ENCODE assay signal across 15 cellular contexts in genomic region chr15:64847448-64847847, GRCh38. TPM values are rescaled to one million over a fixed set of nuclear protein-coding genes. Genes with fewer than 3 reads are reported as not detected.
DNase-seq lines count a peak whose midpoint lies in the region; ATAC-seq and TF ChIP-seq lines count a peak whose summit lies in the region.
"Had no signal": no experiment of that assay in that cellular context is flagged by ENCODE, and none has a peak within 500 bp of the region (broad histone marks: within the 10 kb centered on the region; RNA-seq: fewer than 3 reads in every experiment).

No MANE protein-coding gene starts in this region.

- DNase-seq in activated T-cell treated with anti-CD3 and anti-CD28 coated beads, Interleukin-2, amount 50 U/mL, for 24 hours, result no peak
- no peak for DNase-seq in activated T-cell treated with anti-CD3 and anti-CD28 coated beads, Interleukin-2, amount 50 U/mL, for 4 hours
- DNase-seq in T-helper 17 cell, result no peak
- no peak for DNase-seq in tibial nerve (ENCODE audit: low spot score in 2 of 2)
- DNase-seq in osteocyte (ENCODE audit: extremely low spot score, unreplicated experiment), result no peak
- DNase-seq: activated naive CD4-positive, alpha-beta T cell treated with Interleukin-2 at 50 U/mL for 16 hours; COR-L47; left ventricle myocardium superior; NCI-H146; stimulated activated naive CD8-positive, alpha-beta T cell treated with anti-CD3 and anti-CD28 coated beads, Interleukin-15, Interleukin-2, amounts not matched to agents 100 U/mL and 50 U/mL, for 24 hours had no signal

- peak overlapping the region; percentile 19 for H3K27ac Mint-ChIP-seq in activated T-cell treated with anti-CD3 and anti-CD28 coated beads, Interleukin-2, amount 50 U/mL, for 24 hours
- H3K27ac Mint-ChIP-seq in T-helper 17 cell, result peak overlapping the region; percentile 69
- no peak overlapping the region for H3K27ac Mint-ChIP-seq in osteocyte (ENCODE audit: unreplicated experiment)

- H3K27me3 ChIP-seq in muscle layer of colon (ENCODE audit: control insufficient read depth in 1 of 2, insufficient read depth in 2 of 2, low read length in 2 of 2) (no peaks in the 10 kb centered on the region), tibial nerve (no peaks in the 10 kb centered on the region)

- H3K4me1 Mint-ChIP-seq in activated T-cell treated with anti-CD3 and anti-CD28 coated beads, Interleukin-2, amount 50 U/mL, for 24 hours (ENCODE audit: low read depth), result peaks cover 64% of the 10 kb centered on the region
- H3K4me1 Mint-ChIP-seq in activated T-cell treated with anti-CD3 and anti-CD28 coated beads, Interleukin-2, amount 50 U/mL, for 4 hours (ENCODE audit: low read depth), result peaks cover 66% of the 10 kb centered on the region
- H3K4me1 Mint-ChIP-seq in T-helper 17 cell (peaks cover 64% of the 10 kb centered on the region), osteocyte (ENCODE audit: unreplicated experiment) (peaks cover 72% of the 10 kb centered on the region)

- TF ChIP-seq EP300 in tibial nerve (IDR thresholded peaks at IDR 0.05), result no peak

- H3K4me1 ChIP-seq in muscle layer of colon (ENCODE audit: insufficient read depth, low read length) (peaks cover 62% of the 10 kb centered on the region), tibial nerve (peaks cover 0 to 91% (median 70%) of the 10 kb centered on the region in 4 donors)

- H3K4me3 ChIP-seq in muscle layer of colon (ENCODE audit: low read depth in 1 of 2, low read length in 2 of 2) (no peak overlapping the region), tibial nerve (no peak overlapping the region)
- H3K4me3 ChIP-seq: skin epidermis had no signal

- H3K4me3 Mint-ChIP-seq in activated T-cell treated with anti-CD3 and anti-CD28 coated beads, Interleukin-2, amount 50 U/mL, for 24 hours, result no peak overlapping the region
- no peak overlapping the region for H3K4me3 Mint-ChIP-seq in activated T-cell treated with anti-CD3 and anti-CD28 coated beads, Interleukin-2, amount 50 U/mL, for 4 hours
- H3K4me3 Mint-ChIP-seq in T-helper 17 cell (peak overlapping the region; percentile 25), osteocyte (ENCODE audit: unreplicated experiment) (no peak overlapping the region)

- H3K9me3 Mint-ChIP-seq in activated T-cell treated with anti-CD3 and anti-CD28 coated beads, Interleukin-2, amount 50 U/mL, for 24 hours, result no peaks in the 10 kb centered on the region
- no peaks in the 10 kb centered on the region for H3K9me3 Mint-ChIP-seq in activated T-cell treated with anti-CD3 and anti-CD28 coated beads, Interleukin-2, amount 50 U/mL, for 4 hours
- H3K9me3 Mint-ChIP-seq in osteocyte (ENCODE audit: unreplicated experiment), result no peaks in the 10 kb centered on the region

- WGBS in tibial nerve, 2 donors, result 33 to 42% methylated on average over 3 of the region's 3 CpGs

- H3K9me3 ChIP-seq in T-helper 17 cell (ENCODE audit: control insufficient read depth, low read length, poor library complexity, severe bottlenecking), result no peaks in the 10 kb centered on the region
- no peaks in the 10 kb centered on the region for H3K9me3 ChIP-seq in muscle layer of colon (ENCODE audit: low read length)
- no peaks in the 10 kb centered on the region for H3K9me3 ChIP-seq in tibial nerve

- no peaks in the 10 kb centered on the region for H3K27me3 Mint-ChIP-seq in activated T-cell treated with anti-CD3 and anti-CD28 coated beads, Interleukin-2, amount 50 U/mL, for 24 hours
- no peaks in the 10 kb centered on the region for H3K27me3 Mint-ChIP-seq in activated T-cell treated with anti-CD3 and anti-CD28 coated beads, Interleukin-2, amount 50 U/mL, for 4 hours (ENCODE audit: low read depth)
- no peaks in the 10 kb centered on the region for H3K27me3 Mint-ChIP-seq in T-helper 17 cell
- no peaks in the 10 kb centered on the region for H3K27me3 Mint-ChIP-seq in osteocyte (ENCODE audit: unreplicated experiment)
- H3K27me3 Mint-ChIP-seq: brain had no signal

- TF ChIP-seq POLR2A in tibial nerve (IDR thresholded peaks at IDR 0.05), result no peak

- no peak for ATAC-seq in activated T-cell treated with anti-CD3 and anti-CD28 coated beads, Interleukin-2, amount 50 U/mL, for 4 hours
- ATAC-seq in T-helper 17 cell (no peak), GM18519 (IDR thresholded peaks at IDR 0.05; ENCODE audit: low FRiP score, unreplicated experiment) (no peak), HG02938 (IDR thresholded peaks at IDR 0.05; ENCODE audit: unreplicated experiment) (no peak)
- ATAC-seq: left ventricle myocardium superior; stimulated activated naive CD8-positive, alpha-beta T cell treated with anti-CD3 and anti-CD28 coated beads, Interleukin-15, Interleukin-2, amounts not matched to agents 100 U/mL and 50 U/mL, for 24 hours had no signal

- no peak overlapping the region for H3K9ac ChIP-seq in muscle layer of colon (ENCODE audit: low read length)

- peaks cover 17% of the 10 kb centered on the region for H3K36me3 ChIP-seq in muscle layer of colon (ENCODE audit: insufficient read depth, low read length)
- peaks cover 0 to 28% (median 11%) of the 10 kb centered on the region in 3 donors for H3K36me3 ChIP-seq in tibial nerve

- H3K27ac ChIP-seq in muscle layer of colon (ENCODE audit: low read depth, low read length), result peak overlapping the region; percentile 55
- H3K27ac ChIP-seq in tibial nerve, result peak overlapping the region in 3 of 4 donors; percentile 4 to 99 (median 98)

- peaks cover 56% of the 10 kb centered on the region for H3K36me3 Mint-ChIP-seq in activated T-cell treated with anti-CD3 and anti-CD28 coated beads, Interleukin-2, amount 50 U/mL, for 24 hours (ENCODE audit: low read depth)
- peaks cover 23% of the 10 kb centered on the region for H3K36me3 Mint-ChIP-seq in activated T-cell treated with anti-CD3 and anti-CD28 coated beads, Interleukin-2, amount 50 U/mL, for 4 hours (ENCODE audit: insufficient read depth)
- H3K36me3 Mint-ChIP-seq in T-helper 17 cell (ENCODE audit: low read depth) (peaks cover 9% of the 10 kb centered on the region), osteocyte (ENCODE audit: unreplicated experiment) (peaks cover 20% of the 10 kb centered on the region)

- TF ChIP-seq CTCF in tibial nerve (IDR thresholded peaks at IDR 0.05), result no peak
- TF ChIP-seq CTCF in osteocyte (IDR thresholded peaks at IDR 0.05), result no peak

RNA-seq across cellular contexts. Expression of gene PLEKHO2, which starts 5.7 kb away (rescaled TPM):
- 10 to 100 TPM in 2 of 3 donors, 1 to 10 TPM in 1; 9.3 to 14.2 (median 13.0) TPM for total RNA-seq in activated T-cell treated with anti-CD3 and anti-CD28 coated beads, Interleukin-2, amount 50 U/mL, for 4 hours
- total RNA-seq in T-helper 17 cell (10 to 100 TPM; 16.3 to 18.2 TPM), tibial nerve (10 to 100 TPM; 40.8 to 69.9 (median 60.2) TPM), osteocyte (24.5 and 24.7 TPM in 2 replicates)

RNA-seq across cellular contexts. Expression of gene PIF1, which starts 22.0 kb away (rescaled TPM):
- total RNA-seq in activated T-cell treated with anti-CD3 and anti-CD28 coated beads, Interleukin-2, amount 50 U/mL, for 4 hours, result 1 to 10 TPM; 1.5 to 2.2 (median 1.6) TPM
- total RNA-seq in T-helper 17 cell (under 1 TPM; 0.44 to 0.45 TPM), tibial nerve (1 to 10 TPM in 2 of 4 donors, under 1 TPM in 1, not detected in 1; 0.39 to 2.4 (median 1.1) TPM), osteocyte (4.2 and 4.8 TPM in 2 replicates)
